In genomic region chr13:79374578-79374977, GRCh38 we compare ENCODE assay signal across 1 cellular context.
TF ChIP-seq lines count a peak whose summit lies in the region.

No MANE protein-coding gene starts in this region.

TF ChIP-seq in SK-N-SH treated with all-trans-retinoic acid at 6 μM for 48 hours, 23 proteins besides CTCF, POLR2A, EP300 and RAD21 (continued from another document):
- TF ChIP-seq TSHZ2 (CRISPR knock-in tag; IDR thresholded peaks at IDR 0.05) = 0 out of 2 replicates have a peak, but pooled peaks have one; percentile 29
